22 cellular contexts compared by ENCODE assay signal in genomic region chr3:4655145-4656045, GRCh38.
DNase-seq lines count a peak whose midpoint lies in the region; ATAC-seq, FAIRE-seq and TF ChIP-seq lines count a peak whose summit lies in the region.
"Had no signal": no experiment of that assay in that cellular context is flagged by ENCODE, and none has a peak within 500 bp of the region (broad histone marks: within the 10 kb centered on the region; RNA-seq: fewer than 3 reads in every experiment).

No MANE protein-coding gene starts in this region.

- H3K9me3 Mint-ChIP-seq in endothelial cell (ENCODE audit: unreplicated experiment), result no peaks in the 10 kb centered on the region
- H3K9me3 Mint-ChIP-seq: activated T-helper 1 cell treated with anti-CD3 and anti-CD28 coated beads, Interleukin-12 subunit alpha, Interleukin-12 subunit beta, Interleukin-2, Interleukin-4 antibody, amounts not matched to agents 30 ng/mL and 10 ng/mL and 1 ng/mL, durations not matched to agents 14 hours and 24 hours and 36 hours; central memory CD8-positive, alpha-beta T cell; dendritic cell treated with granulocyte-macrophage colony-stimulating factor and Interleukin-4, amounts not matched to agents 40 ng/mL and 50 ng/mL, for 4 days; immature natural killer cell had no signal

- H3K36me3 Mint-ChIP-seq in endothelial cell (ENCODE audit: low read depth, unreplicated experiment), result peaks cover 10% of the 10 kb centered on the region

- peak overlapping the region; percentile 7 for H3K27ac Mint-ChIP-seq in endothelial cell (ENCODE audit: unreplicated experiment)
- H3K27ac Mint-ChIP-seq: activated T-helper 1 cell treated with anti-CD3 and anti-CD28 coated beads, Interleukin-12 subunit alpha, Interleukin-12 subunit beta, Interleukin-2, Interleukin-4 antibody, amounts not matched to agents 30 ng/mL and 10 ng/mL and 1 ng/mL, durations not matched to agents 14 hours and 24 hours and 36 hours; dendritic cell treated with granulocyte-macrophage colony-stimulating factor and Interleukin-4, amounts not matched to agents 40 ng/mL and 50 ng/mL, for 4 days had no signal

- DNase-seq in left cardiac atrium (no peak), left ventricle myocardium superior (no peak), endothelial cell (ENCODE audit: low spot score) (no peak), omental fat pad (ENCODE audit: low spot score) (no peak), left colon (no peak), HTR-8/SVneo (ENCODE audit: insufficient read length, low spot score) (no peak)
- DNase-seq: activated CD4-positive, alpha-beta T cell treated with anti-CD3 and anti-CD28 coated beads, Interleukin-2, amount 50 U/mL, for 48 hours; activated CD4-positive, CD25-positive, alpha-beta regulatory T cell treated with anti-CD3 and anti-CD28 coated beads, Interleukin-2, amount 50 U/mL, for 72 hours; activated CD8-positive, alpha-beta memory T cell treated with anti-CD3 and anti-CD28 coated beads, Interleukin-2, amount 50 U/mL, for 4 hours; activated naive CD4-positive, alpha-beta T cell treated with Interleukin-2 at 50 U/mL for 16 hours; CD4-positive, CD25-positive, alpha-beta regulatory T cell; DMS79 treated with DMSO at 0.1 percent for 48 hours; GDM1; immature natural killer cell; MM.1S; stimulated activated CD4-positive, alpha-beta T cell treated with anti-CD3 and anti-CD28 coated beads, Interleukin-15, amount 100 ng/mL, for 24 hours; stimulated activated CD4-positive, alpha-beta T cell treated with anti-CD3 and anti-CD28 coated beads, Interleukin-4, amount 100 ng/mL, for 4 hours had no signal

- H3K4me3 Mint-ChIP-seq in endothelial cell (ENCODE audit: unreplicated experiment), result no peak overlapping the region
- H3K4me3 Mint-ChIP-seq: activated T-helper 1 cell treated with anti-CD3 and anti-CD28 coated beads, Interleukin-12 subunit alpha, Interleukin-12 subunit beta, Interleukin-2, Interleukin-4 antibody, amounts not matched to agents 30 ng/mL and 10 ng/mL and 1 ng/mL, durations not matched to agents 14 hours and 24 hours and 36 hours; CD4-positive, CD25-positive, alpha-beta regulatory T cell; central memory CD8-positive, alpha-beta T cell; dendritic cell treated with granulocyte-macrophage colony-stimulating factor and Interleukin-4, amounts not matched to agents 40 ng/mL and 50 ng/mL, for 4 days; immature natural killer cell had no signal

- H3K27me3 Mint-ChIP-seq in endothelial cell (ENCODE audit: unreplicated experiment), result peaks cover 5% of the 10 kb centered on the region
- H3K27me3 Mint-ChIP-seq: CD4-positive, CD25-positive, alpha-beta regulatory T cell; central memory CD8-positive, alpha-beta T cell; dendritic cell treated with granulocyte-macrophage colony-stimulating factor and Interleukin-4, amounts not matched to agents 40 ng/mL and 50 ng/mL, for 4 days had no signal

- peaks cover 23% of the 10 kb centered on the region for H3K4me1 Mint-ChIP-seq in endothelial cell (ENCODE audit: unreplicated experiment)
- H3K4me1 Mint-ChIP-seq: central memory CD8-positive, alpha-beta T cell; immature natural killer cell had no signal

- TF ChIP-seq CTCF in endothelial cell (IDR thresholded peaks at IDR 0.05; ENCODE audit: unreplicated experiment) (no peak), omental fat pad (IDR thresholded peaks at IDR 0.05) (no peak)

- FAIRE-seq in HTR-8/SVneo (lab: Jason Lieb, UNC), result no peak

- intact Hi-C loops in left cardiac atrium (cut with DNase I), result loop anchor here in 1 of 2 donors (5.0 kb wide), 1 partner anchor 402 kb away; no protein-coding TSS in a partner anchor
- intact Hi-C loops in left ventricle myocardium superior (cut with micrococcal nuclease), result no loop called here
- intact Hi-C loops in left colon (cut with DNase I, micrococcal nuclease), result no loop called here

- peak; percentile 5 to 32 for ATAC-seq in left cardiac atrium
- ATAC-seq in left ventricle myocardium superior, result no peak
- peak; percentile 18 for ATAC-seq in omental fat pad (ENCODE audit: low FRiP score)
- no peak for ATAC-seq in left colon
- no peak for ATAC-seq in GM18870 (IDR thresholded peaks at IDR 0.05; ENCODE audit: unreplicated experiment)
- no peak for ATAC-seq in HG03196 (IDR thresholded peaks at IDR 0.05; ENCODE audit: unreplicated experiment)

Comparison
In these comparisons a context has a peak if more than half of its experiments do, and no peak if none do; other contexts are left out.
1. ATAC-seq: peak in left cardiac atrium (2 of 2) and omental fat pad (single experiment); none in left ventricle myocardium superior (single experiment), left colon (single experiment), GM18870 (single experiment) and HG03196 (single experiment).